16 cellular contexts compared by ENCODE assay signal in the genomic region with DNA sequence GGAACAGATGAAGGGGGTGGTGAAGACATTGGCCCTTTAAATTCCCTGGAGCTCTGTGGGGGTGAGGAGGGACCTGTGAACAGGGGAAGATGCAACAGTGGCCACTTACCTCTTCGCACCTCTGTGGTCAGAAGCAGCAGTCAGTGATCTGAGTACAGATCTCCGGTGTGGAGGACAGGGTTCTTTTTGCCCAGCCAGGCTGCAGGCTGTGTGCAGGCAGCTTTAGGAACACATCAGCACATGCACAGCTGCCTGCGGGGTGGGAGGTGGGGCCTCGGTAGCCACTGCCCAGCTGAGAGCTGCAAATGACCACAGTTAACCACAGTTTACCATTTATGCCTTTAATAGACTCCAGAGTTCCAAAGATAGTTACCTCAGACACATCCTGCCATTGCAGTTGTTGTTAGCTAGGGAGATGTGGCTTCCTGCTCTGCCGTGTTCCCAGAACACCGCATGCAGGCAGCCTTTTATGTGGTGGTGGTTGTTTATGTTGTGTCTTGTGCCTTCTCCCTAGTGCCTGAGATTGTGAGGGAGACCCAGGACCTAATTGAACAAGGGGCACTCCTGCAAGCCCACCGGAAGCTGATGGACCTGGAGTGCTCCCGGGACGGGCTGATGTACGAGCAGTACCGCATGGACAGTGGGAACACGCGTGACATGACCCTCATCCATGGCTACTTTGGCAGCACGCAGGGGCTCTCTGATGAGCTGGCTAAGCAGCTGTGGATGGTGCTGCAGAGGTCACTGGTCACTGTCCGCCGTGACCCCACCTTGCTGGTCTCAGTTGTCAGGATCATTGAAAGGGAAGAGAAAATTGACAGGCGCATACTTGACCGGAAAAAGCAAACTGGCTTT. TPM values are rescaled to one million over a fixed set of nuclear protein-coding genes. Genes with fewer than 3 reads are reported as not detected.
DNase-seq lines count a peak whose midpoint lies in the region; ATAC-seq and TF ChIP-seq lines count a peak whose summit lies in the region.
"Had no signal": no experiment of that assay in that cellular context is flagged by ENCODE, and none has a peak within 500 bp of the region (broad histone marks: within the 10 kb centered on the region; RNA-seq: fewer than 3 reads in every experiment).

No MANE protein-coding gene starts in this region.

- peak overlapping the region in 1 of 2 experiments; percentile 71 for H3K18ac ChIP-seq in mesenchymal stem cell (ENCODE audit: low read depth in 1 of 2, low read length in 2 of 2)

- intact Hi-C loops in CD8-positive, alpha-beta T cell (cut with DNase I, micrococcal nuclease) = no loop called here

- peaks cover 98 to 100% (median 100%) of the 10 kb centered on the region in 11 experiments for H3K36me3 ChIP-seq in BLaER1 treated with 17β-estradiol and CSF1 and Interleukin-3, amounts not matched to agents 10 nM and 100 nM
- peaks cover 46% of the 10 kb centered on the region for H3K36me3 ChIP-seq in CD8-positive, alpha-beta T cell (ENCODE audit: insufficient read depth, low read length)
- peaks cover 50 to 94% of the 10 kb centered on the region in 2 experiments for H3K36me3 ChIP-seq in mesenchymal stem cell (ENCODE audit: control insufficient read depth in 1 of 2, insufficient read depth in 2 of 2, low read depth in 1 of 2, low read length in 2 of 2)

- H4K8ac ChIP-seq in mesenchymal stem cell (ENCODE audit: low read length) = no peak overlapping the region

- no peak for ATAC-seq in CD8-positive, alpha-beta T cell
- ATAC-seq in activated T-helper 17 cell treated with anti-CD3 and anti-CD28 coated beads, Interleukin-2, amount 50 U/mL, for 72 hours (replicated peaks) = no peak
- no peak for ATAC-seq in GM21717 (IDR thresholded peaks at IDR 0.05; ENCODE audit: unreplicated experiment)
- ATAC-seq: sciatic nerve; SK-N-SH treated with all-trans-retinoic acid at 6 μM for 48 hours; stimulated activated memory B cell treated with anti-CD40 and anti-IgM and Interleukin-4, amounts not matched to agents 10 μg/mL and 1 μg/mL and 100 μg/mL, for 72 hours had no signal

- H2BK15ac ChIP-seq in mesenchymal stem cell (ENCODE audit: low read depth, poor library complexity, severe bottlenecking) = no peak overlapping the region

- CTCF ChIA-PET in CD8-positive, alpha-beta T cell (lab: Charles Lee) = interaction anchor here (1.6 kb wide), 1 partner anchor 10 kb away, joined by 4 read pairs; no protein-coding TSS in a partner anchor

- no peak overlapping the region for H3K23ac ChIP-seq in mesenchymal stem cell (ENCODE audit: low read length in 2 of 2)

- H2AFZ ChIP-seq in mesenchymal stem cell (ENCODE audit: low read depth, low read length) = no peak overlapping the region

- H3K9ac ChIP-seq in BLaER1 treated with 17β-estradiol and CSF1 and Interleukin-3, amounts not matched to agents 10 nM and 100 nM = no peak overlapping the region; a peak in 1 of 22 replicates
- no peak overlapping the region for H3K9ac ChIP-seq in mesenchymal stem cell (ENCODE audit: low read length)

- peaks cover 15% of the 10 kb centered on the region for H3K9me3 Mint-ChIP-seq in CD8-positive, alpha-beta T cell
- peaks cover 9% of the 10 kb centered on the region for H3K9me3 Mint-ChIP-seq in activated T-helper 17 cell treated with anti-CD3 and anti-CD28 coated beads, Interleukin-2, amount 50 U/mL, for 72 hours

- 85% methylated on average over 17 of the region's 18 CpGs for WGBS in mesenchymal stem cell

- H3K27me3 Mint-ChIP-seq in CD8-positive, alpha-beta T cell (ENCODE audit: low read depth) = no peaks in the 10 kb centered on the region
- H3K27me3 Mint-ChIP-seq in activated T-helper 17 cell treated with anti-CD3 and anti-CD28 coated beads, Interleukin-2, amount 50 U/mL, for 72 hours = no peaks in the 10 kb centered on the region
- H3K27me3 Mint-ChIP-seq: central memory CD8-positive, alpha-beta T cell; natural killer cell treated with Interleukin-12 subunit alpha and Interleukin-12 subunit beta and Interleukin-15 and Interleukin-18, amount 100 ng/mL, for 72 hours; stimulated activated memory B cell treated with anti-CD40 and anti-IgM and Interleukin-4, amounts not matched to agents 10 μg/mL and 1 μg/mL and 100 μg/mL, for 72 hours had no signal

- H3K9me3 ChIP-seq in BLaER1 treated with 17β-estradiol and CSF1 and Interleukin-3, amounts not matched to agents 10 nM and 100 nM (replicated peaks in 1 of 11) = peaks cover 23 to 32% (median 28%) of the 10 kb centered on the region in 11 experiments
- H3K9me3 ChIP-seq in CD8-positive, alpha-beta T cell (ENCODE audit: low read length) = peaks cover 6% of the 10 kb centered on the region
- H3K9me3 ChIP-seq in mesenchymal stem cell (ENCODE audit: control insufficient read depth, low read length) = peaks cover 26% of the 10 kb centered on the region

- POLR2A ChIA-PET in CD8-positive, alpha-beta T cell (lab: Charles Lee) = no interaction called here

- H3K4me3 ChIP-seq in BLaER1 treated with 17β-estradiol and CSF1 and Interleukin-3, amounts not matched to agents 10 nM and 100 nM = no peak overlapping the region
- no peak overlapping the region for H3K4me3 ChIP-seq in CD8-positive, alpha-beta T cell (ENCODE audit: low read depth, low read length)
- H3K4me3 ChIP-seq in mesenchymal stem cell (ENCODE audit: insufficient read depth in 1 of 2, low read depth in 1 of 2, low read length in 2 of 2) = no peak overlapping the region

- H2BK5ac ChIP-seq in mesenchymal stem cell (ENCODE audit: low read depth, low read length, poor library complexity, severe bottlenecking) = no peak overlapping the region

- H3K27me3 ChIP-seq in BLaER1 treated with 17β-estradiol and CSF1 and Interleukin-3, amounts not matched to agents 10 nM and 100 nM = no peaks in the 10 kb centered on the region
- H3K27me3 ChIP-seq in CD8-positive, alpha-beta T cell (ENCODE audit: insufficient read depth, low read length) = no peaks in the 10 kb centered on the region
- no peaks in the 10 kb centered on the region for H3K27me3 ChIP-seq in mesenchymal stem cell (ENCODE audit: control insufficient read depth in 1 of 2, insufficient read depth in 1 of 2, low read length in 2 of 2)

- H3K4me1 ChIP-seq in BLaER1 treated with 17β-estradiol and CSF1 and Interleukin-3, amounts not matched to agents 10 nM and 100 nM = peaks cover 15 to 28% (median 22%) of the 10 kb centered on the region in 10 experiments
- peaks cover 6% of the 10 kb centered on the region for H3K4me1 ChIP-seq in CD8-positive, alpha-beta T cell (ENCODE audit: insufficient read depth, low read length)
- H3K4me1 ChIP-seq in mesenchymal stem cell (ENCODE audit: control insufficient read depth, insufficient read depth, low read depth, low read length) = peaks cover 2% of the 10 kb centered on the region

- no peak for TF ChIP-seq CTCF in CD8-positive, alpha-beta T cell (IDR thresholded peaks at IDR 0.05)

- no peak overlapping the region for H3K27ac ChIP-seq in BLaER1 treated with 17β-estradiol and CSF1 and Interleukin-3, amounts not matched to agents 10 nM and 100 nM
- H3K27ac ChIP-seq in CD8-positive, alpha-beta T cell (ENCODE audit: low read depth, low read length) = no peak overlapping the region
- H3K27ac ChIP-seq in mesenchymal stem cell (ENCODE audit: low read length, poor library complexity, severe bottlenecking) = no peak overlapping the region

- no peak overlapping the region for H2BK120ac ChIP-seq in mesenchymal stem cell (ENCODE audit: low read depth, low read length)

- H4K91ac ChIP-seq in mesenchymal stem cell (ENCODE audit: low read length) = no peak overlapping the region

- peaks cover 43% of the 10 kb centered on the region for H3K4me1 Mint-ChIP-seq in CD8-positive, alpha-beta T cell (ENCODE audit: low read depth)
- H3K4me1 Mint-ChIP-seq in activated T-helper 17 cell treated with anti-CD3 and anti-CD28 coated beads, Interleukin-2, amount 50 U/mL, for 72 hours = peaks cover 28% of the 10 kb centered on the region

- peak overlapping the region; percentile 61 for H3K27ac Mint-ChIP-seq in CD8-positive, alpha-beta T cell
- peak overlapping the region; percentile 34 for H3K27ac Mint-ChIP-seq in activated T-helper 17 cell treated with anti-CD3 and anti-CD28 coated beads, Interleukin-2, amount 50 U/mL, for 72 hours
- H3K27ac Mint-ChIP-seq: natural killer cell treated with Interleukin-12 subunit alpha and Interleukin-12 subunit beta and Interleukin-15 and Interleukin-18, amount 100 ng/mL, for 72 hours; stimulated activated memory B cell treated with anti-CD40 and anti-IgM and Interleukin-4, amounts not matched to agents 10 μg/mL and 1 μg/mL and 100 μg/mL, for 72 hours had no signal

- peaks cover 55 to 78% (median 67%) of the 10 kb centered on the region in 11 experiments for H4K20me1 ChIP-seq in BLaER1 treated with 17β-estradiol and CSF1 and Interleukin-3, amounts not matched to agents 10 nM and 100 nM

- H2BK12ac ChIP-seq in mesenchymal stem cell (ENCODE audit: low read length in 2 of 2) = no peak overlapping the region

- H3K14ac ChIP-seq in mesenchymal stem cell (ENCODE audit: low read length in 2 of 2) = no peak overlapping the region

- H3K4ac ChIP-seq in mesenchymal stem cell (ENCODE audit: low read depth in 1 of 2, low read length in 2 of 2) = no peak overlapping the region

- H3K79me1 ChIP-seq in mesenchymal stem cell (replicated peaks; ENCODE audit: low read length, poor library complexity, severe bottlenecking) = peaks cover 53% of the 10 kb centered on the region

- H3K36me3 Mint-ChIP-seq in CD8-positive, alpha-beta T cell = peaks cover 95% of the 10 kb centered on the region
- peaks cover 99% of the 10 kb centered on the region for H3K36me3 Mint-ChIP-seq in activated T-helper 17 cell treated with anti-CD3 and anti-CD28 coated beads, Interleukin-2, amount 50 U/mL, for 72 hours (ENCODE audit: low read depth)

- H3K4me3 Mint-ChIP-seq in CD8-positive, alpha-beta T cell = no peak overlapping the region
- H3K4me3 Mint-ChIP-seq in activated T-helper 17 cell treated with anti-CD3 and anti-CD28 coated beads, Interleukin-2, amount 50 U/mL, for 72 hours = peak overlapping the region; percentile 9
- H3K4me3 Mint-ChIP-seq: central memory CD8-positive, alpha-beta T cell; natural killer cell treated with Interleukin-12 subunit alpha and Interleukin-12 subunit beta and Interleukin-15 and Interleukin-18, amount 100 ng/mL, for 72 hours; stimulated activated memory B cell treated with anti-CD40 and anti-IgM and Interleukin-4, amounts not matched to agents 10 μg/mL and 1 μg/mL and 100 μg/mL, for 72 hours had no signal

- peak overlapping the region; percentile 25 to 80 (median 68); a peak in 19 of 22 replicates for H3K4me2 ChIP-seq in BLaER1 treated with 17β-estradiol and CSF1 and Interleukin-3, amounts not matched to agents 10 nM and 100 nM
- no peak overlapping the region for H3K4me2 ChIP-seq in mesenchymal stem cell (ENCODE audit: low read length, poor library complexity, severe bottlenecking)

- no peak overlapping the region for H2AK5ac ChIP-seq in mesenchymal stem cell (ENCODE audit: low read length, severe bottlenecking)

- DNase-seq in CD8-positive, alpha-beta T cell = no peak
- DNase-seq in mesenchymal stem cell (peak; percentile 88), NCI-H774 (lab: John Stamatoyannopoulos, UW) (no peak), T-helper 9 cell (no peak), retina (no peak)
- DNase-seq: glutamatergic neuron; NCI-H1048; stimulated activated CD4-positive, alpha-beta T cell treated with anti-CD3 and anti-CD28 coated beads, Interleukin-4, amount 100 ng/mL, for 4 hours had no signal

RNA-seq across cellular contexts. Expression of a gene that starts 10.1 kb away (rescaled TPM):
- total RNA-seq in CD8-positive, alpha-beta T cell = 10 to 100 TPM; 82.2 to 85.2 TPM
- 10 to 100 TPM; 78.3 to 93.6 TPM for total RNA-seq in activated T-helper 17 cell treated with anti-CD3 and anti-CD28 coated beads, Interleukin-2, amount 50 U/mL, for 72 hours
- polyA plus RNA-seq in mesenchymal stem cell (2013, experiment 1 of 2) = 24.3 TPM
- polyA plus RNA-seq in mesenchymal stem cell (2013, experiment 2 of 2) = 23.1 TPM
